ENCODE assay signal across 8 cellular contexts in genomic region chr13:27424246-27425150, GRCh38. TPM values are rescaled to one million over a fixed set of nuclear protein-coding genes. Genes with fewer than 3 reads are reported as not detected.
DNase-seq lines count a peak whose midpoint lies in the region; TF ChIP-seq lines count a peak whose summit lies in the region.

TSS of gene GTF3A (plus strand) at chr13:27424619.

- peak; percentile 98 for DNase-seq in GM03348 (ENCODE audit: low spot score)
- DNase-seq in HEK293T (ENCODE audit: extremely low spot score): peak; percentile 96
- peak; percentile 92 for DNase-seq in NAMALWA (ENCODE audit: low spot score)
- DNase-seq in SKM-1 treated with dmso at 0.1 percent for 144 hours (lab: John Stamatoyannopoulos, UW; ENCODE audit: unreplicated experiment): peak; percentile 75
- DNase-seq in glomerular visceral epithelial cell (ENCODE audit: extremely low spot score): peak; percentile 86
- peak; percentile 99 for DNase-seq in osteoblast (ENCODE audit: insufficient read length, low spot score, missing footprints)
- peak; percentile 81 for DNase-seq in testis

- peaks cover 51% of the 10 kb centered on the region for H3K4me1 Mint-ChIP-seq in activated naive CD8-positive, alpha-beta T cell (ENCODE audit: low read depth)

- no peaks in the 10 kb centered on the region for H3K9me3 ChIP-seq in osteoblast (ENCODE audit: low read depth, low read length)
- H3K9me3 ChIP-seq in testis: no peaks in the 10 kb centered on the region

- WGBS in testis, 2 donors: 0 to 2% methylated on average over 7 to 73 of the region's 85 CpGs

- peaks cover 10% of the 10 kb centered on the region for H4K20me1 ChIP-seq in osteoblast (ENCODE audit: insufficient read depth, low read length)

- H3K9me3 Mint-ChIP-seq in activated naive CD8-positive, alpha-beta T cell (ENCODE audit: low read depth): no peaks in the 10 kb centered on the region

- peak within 1 kb of the TSS; percentile 99 for H2AFZ ChIP-seq in osteoblast (ENCODE audit: low read length)

- H3K4me3 ChIP-seq in osteoblast (ENCODE audit: insufficient read depth, low read length) (peak within 1 kb of the TSS; percentile 90), testis (peak within 1 kb of the TSS; percentile 77 to 90)

- peaks cover 41% of the 10 kb centered on the region for H3K79me2 ChIP-seq in osteoblast (ENCODE audit: insufficient read depth, low read length)

- H3K36me3 ChIP-seq in osteoblast (ENCODE audit: insufficient read depth, low read length) (peaks cover 22% of the 10 kb centered on the region), testis (ENCODE audit: low read depth, missing control alignments) (no peaks in the 10 kb centered on the region)

- peaks cover 16% of the 10 kb centered on the region for H3K36me3 Mint-ChIP-seq in activated naive CD8-positive, alpha-beta T cell

- H3K4me3 Mint-ChIP-seq in activated naive CD8-positive, alpha-beta T cell: peak within 1 kb of the TSS; percentile 98

- H3K27ac Mint-ChIP-seq in activated naive CD8-positive, alpha-beta T cell: peak within 1 kb of the TSS; percentile 99

- peak within 1 kb of the TSS; percentile 86 for H3K27ac ChIP-seq in osteoblast (ENCODE audit: low read depth, low read length)
- H3K27ac ChIP-seq in testis: peak within 1 kb of the TSS; percentile 71 to 78

- H3K4me2 ChIP-seq in osteoblast (ENCODE audit: insufficient read depth, low read length): peak within 1 kb of the TSS; percentile 99

- no peak for TF ChIP-seq CTCF in osteoblast (IDR thresholded peaks at IDR 0.05; ENCODE audit: extremely low read depth, low read depth, low read length)
- peak in 1 of 3 experiments; percentile 20 for TF ChIP-seq CTCF in testis (IDR thresholded peaks at IDR 0.05)

- CTCF ChIA-PET in HEK293T (lab: Yijun Ruan, JAX): interaction anchor here (0.5 to 2.1 kb wide), 4 partner anchors 21 to 547 kb away, joined by 3 to 9 read pairs (median 4); no protein-coding TSS in a partner anchor

- H3K27me3 Mint-ChIP-seq in activated naive CD8-positive, alpha-beta T cell: no peaks in the 10 kb centered on the region

- H3K27me3 ChIP-seq in osteoblast (ENCODE audit: insufficient read depth, low read length) (no peaks in the 10 kb centered on the region), testis (no peaks in the 10 kb centered on the region)

- TF ChIP-seq POLR2A in testis (IDR thresholded peaks at IDR 0.05): peak; percentile 63

- intact Hi-C loops in testis (cut with DNase I; ENCODE audit: low total_unique reads): no loop called here

- POLR2A ChIA-PET in HEK293T (lab: Yijun Ruan, JAX): interaction anchor here (1.5 to 2.8 kb wide), 4 partner anchors 10 to 27 kb away, joined by 3 to 15 read pairs (median 9); partner anchors contain the start of gene MTIF3

- H3K4me1 ChIP-seq in osteoblast (ENCODE audit: insufficient read depth, low read length) (peaks cover 25% of the 10 kb centered on the region), testis (peaks cover 19% of the 10 kb centered on the region)

TF ChIP-seq in HEK293T, 16 proteins besides CTCF, POLR2A, EP300 and RAD21:
- no peak for TF ChIP-seq ELF4 (IDR thresholded peaks at IDR 0.05)
- peak; percentile 76 for TF ChIP-seq L3MBTL2 (conservative IDR thresholded peaks at IDR 0.05)

RNA-seq across cellular contexts. Expression of gene GTF3A, which starts in this region (rescaled TPM):
- total RNA-seq in osteoblast: 111 and 115 TPM in 2 replicates
- 10 to 100 TPM; 73.2 to 75.7 TPM for total RNA-seq in testis
- polyA plus RNA-seq in testis (ENCODE audit: insufficient read depth, low read depth, low replicate concordance): 82.6 TPM

Comparison
In these comparisons a context has a peak if more than half of its experiments do, and no peak if none do; other contexts are left out.
1. Peak in every context shown above with its lines: DNase-seq, H3K4me3 ChIP-seq and H3K27ac ChIP-seq.